Comparison of ENCODE assay signal across 7 cellular contexts in the genomic region with DNA sequence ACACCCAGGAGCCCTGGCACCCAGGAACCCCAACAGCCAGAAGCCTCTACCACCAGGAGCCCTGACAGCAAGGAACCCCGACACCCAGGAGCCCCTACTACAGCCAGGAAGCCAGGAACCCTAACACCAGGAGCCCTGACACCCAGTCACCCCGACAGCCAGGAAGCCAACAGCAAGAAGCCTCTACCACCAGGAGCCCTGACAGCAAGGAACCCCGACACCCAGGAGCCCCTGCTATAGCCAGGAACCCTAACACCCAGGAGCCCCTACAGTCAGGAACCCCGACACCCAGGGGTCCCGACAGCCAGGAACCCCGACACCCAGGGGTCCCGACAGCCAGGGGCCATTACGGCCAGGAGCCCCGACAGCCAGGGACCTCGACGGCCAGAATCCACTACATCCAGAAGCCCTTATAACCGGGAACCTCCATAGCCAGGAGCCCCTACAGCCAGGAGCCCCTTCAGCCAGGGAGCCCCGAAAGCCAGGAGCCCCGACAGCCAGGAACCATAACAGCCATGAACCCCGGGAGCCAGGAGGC. TPM values are rescaled to one million over a fixed set of nuclear protein-coding genes. Genes with fewer than 3 reads are reported as not detected.
DNase-seq lines count a peak whose midpoint lies in the region; ATAC-seq and TF ChIP-seq lines count a peak whose summit lies in the region.

No MANE protein-coding gene starts in this region.

- no peak overlapping the region for H3K14ac ChIP-seq in neuronal stem cell (ENCODE audit: low read length)

- H3K4me1 ChIP-seq in Loucy (ENCODE audit: insufficient read depth, low read length, poor library complexity, severe bottlenecking) (peaks cover 32% of the 10 kb centered on the region), endocrine pancreas (ENCODE audit: control insufficient read depth, insufficient read depth, low read length) (peaks cover 5% of the 10 kb centered on the region), neuronal stem cell (ENCODE audit: control insufficient read depth in 2 of 2, insufficient read depth in 1 of 2, low read depth in 1 of 2, low read length in 2 of 2) (peaks cover 3 to 12% of the 10 kb centered on the region in 2 donors)

- no peak for TF ChIP-seq CTCF in Loucy (conservative IDR thresholded peaks at IDR 0.05; ENCODE audit: low read length)

- H2BK15ac ChIP-seq in neuronal stem cell (ENCODE audit: low read length) = peak overlapping the region; percentile 98

- no peak for DNase-seq in neuronal stem cell (ENCODE audit: low spot score)
- DNase-seq in stimulated activated CD4-positive, alpha-beta T cell treated with anti-CD3 and anti-CD28 coated beads, Interleukin-4, amount 100 ng/mL, for 24 hours = no peak
- DNase-seq in NCI-H2081 treated with DMSO at 0.1 percent for 48 hours (lab: John Stamatoyannopoulos, UW) = no peak

- peak overlapping the region; percentile 66 for H2BK5ac ChIP-seq in neuronal stem cell (ENCODE audit: low read length)

- no peaks in the 10 kb centered on the region for H3K9me2 ChIP-seq in Loucy (replicated peaks; ENCODE audit: low read depth, low read length)

- H4K8ac ChIP-seq in neuronal stem cell (ENCODE audit: low read depth, low read length) = peak overlapping the region; percentile 48

- WGBS in neuronal stem cell (ENCODE audit: extremely low coverage in 2 of 2, insufficient read length in 2 of 2, insufficient replicate concordance in 1 of 2), 2 donors = no CpG with 5 or more reads among the region's 15 CpGs

- H3K9ac ChIP-seq in Loucy (ENCODE audit: low read depth, low read length, poor library complexity, severe bottlenecking) = peak overlapping the region; percentile 84
- peak overlapping the region; percentile 27 for H3K9ac ChIP-seq in endocrine pancreas (ENCODE audit: control insufficient read depth, insufficient read depth, low read length)
- no peak overlapping the region for H3K9ac ChIP-seq in neuronal stem cell (ENCODE audit: low read depth, low read length, poor library complexity)

- H3K36me3 ChIP-seq in Loucy (ENCODE audit: insufficient read depth, low read length) (no peaks in the 10 kb centered on the region), endocrine pancreas (ENCODE audit: control insufficient read depth, insufficient read depth, low read length) (no peaks in the 10 kb centered on the region), neuronal stem cell (replicated peaks in 1 of 2; ENCODE audit: control insufficient read depth in 2 of 2, insufficient read depth in 2 of 2, low read length in 2 of 2) (peaks cover 2 to 28% of the 10 kb centered on the region in 2 donors)

- H3K9me3 ChIP-seq in Loucy (ENCODE audit: insufficient read depth, low read depth, low read length) (no peaks in the 10 kb centered on the region), endocrine pancreas (ENCODE audit: control insufficient read depth, low read length) (no peaks in the 10 kb centered on the region), neuronal stem cell (replicated peaks in 1 of 2; ENCODE audit: control insufficient read depth in 2 of 2, insufficient read depth in 1 of 2, low read depth in 1 of 2, low read length in 2 of 2) (no peaks in the 10 kb centered on the region)

- peaks cover 41% of the 10 kb centered on the region for H4K20me1 ChIP-seq in Loucy (ENCODE audit: insufficient read depth, low read length, poor library complexity, severe bottlenecking)

- H2AFZ ChIP-seq in Loucy (ENCODE audit: low read length) (peak overlapping the region; percentile 97), neuronal stem cell (ENCODE audit: low read length) (peak overlapping the region; percentile 99)

- H4K91ac ChIP-seq in neuronal stem cell (ENCODE audit: low read depth, low read length, poor library complexity) = no peak overlapping the region

- H3K27me3 ChIP-seq in Loucy (ENCODE audit: insufficient read depth, low read length, poor library complexity, severe bottlenecking) (no peaks in the 10 kb centered on the region), endocrine pancreas (ENCODE audit: control insufficient read depth, insufficient read depth, low read length) (no peaks in the 10 kb centered on the region), neuronal stem cell (ENCODE audit: control insufficient read depth in 3 of 3, insufficient read depth in 3 of 3, low read depth in 1 of 3, low read length in 3 of 3) (peaks cover 0 to 3% (median 0%) of the 10 kb centered on the region in 3 experiments)

- H3K18ac ChIP-seq in neuronal stem cell (ENCODE audit: low read length) = peak overlapping the region; percentile 97

- no peak overlapping the region for H3K4ac ChIP-seq in neuronal stem cell (ENCODE audit: low read length)

- H3K27ac ChIP-seq in neuronal stem cell (replicated peaks; ENCODE audit: low read length) = no peak overlapping the region

- ATAC-seq in GM21526 (IDR thresholded peaks at IDR 0.05; ENCODE audit: low FRiP score, unreplicated experiment) (peak; percentile 18), HG02610 (IDR thresholded peaks at IDR 0.05; ENCODE audit: unreplicated experiment) (no peak)

- peak overlapping the region; percentile 95 for H2AK5ac ChIP-seq in neuronal stem cell (ENCODE audit: low read depth, low read length)

- H3F3A ChIP-seq in Loucy (ENCODE audit: low read depth) = no peaks in the 10 kb centered on the region

- H3K4me2 ChIP-seq in Loucy (ENCODE audit: low read depth, low read length, poor library complexity, severe bottlenecking) (peak overlapping the region; percentile 99), neuronal stem cell (ENCODE audit: insufficient read depth, low read length, poor library complexity, severe bottlenecking) (peak overlapping the region; percentile 57)

- peaks cover 9% of the 10 kb centered on the region for H3K79me1 ChIP-seq in neuronal stem cell (ENCODE audit: low read depth, low read length)

- H3K23ac ChIP-seq in neuronal stem cell (ENCODE audit: low read depth, low read length, poor library complexity) = peak overlapping the region; percentile 99

- no peak overlapping the region for H2BK120ac ChIP-seq in neuronal stem cell (ENCODE audit: low read depth, low read length)

- H2BK12ac ChIP-seq in neuronal stem cell (ENCODE audit: low read length) = peak overlapping the region; percentile 73

- H3K4me3 ChIP-seq in Loucy (ENCODE audit: low read length, poor library complexity, severe bottlenecking) (peak overlapping the region; percentile 93), endocrine pancreas (ENCODE audit: control insufficient read depth, insufficient read depth, low read length) (no peak overlapping the region), neuronal stem cell (ENCODE audit: low read length in 2 of 2) (peak overlapping the region; percentile 73 to 75)

- H3K79me2 ChIP-seq in Loucy (ENCODE audit: insufficient read depth, low read length) = peaks cover 44% of the 10 kb centered on the region

RNA-seq across cellular contexts. Expression of gene GLRX3, which starts 0.4 kb away (rescaled TPM):
- 124 TPM for polyA plus RNA-seq in neuronal stem cell (2013, experiment 1 of 2)
- polyA plus RNA-seq in neuronal stem cell (2013, experiment 2 of 2) = 125 TPM

RNA-seq across cellular contexts. Expression of gene C10orf143, which starts 25.1 kb away (rescaled TPM):
- polyA plus RNA-seq in neuronal stem cell (2013, experiment 1 of 2) = 4.9 TPM
- 4.7 TPM for polyA plus RNA-seq in neuronal stem cell (2013, experiment 2 of 2)
